In the genomic region with DNA sequence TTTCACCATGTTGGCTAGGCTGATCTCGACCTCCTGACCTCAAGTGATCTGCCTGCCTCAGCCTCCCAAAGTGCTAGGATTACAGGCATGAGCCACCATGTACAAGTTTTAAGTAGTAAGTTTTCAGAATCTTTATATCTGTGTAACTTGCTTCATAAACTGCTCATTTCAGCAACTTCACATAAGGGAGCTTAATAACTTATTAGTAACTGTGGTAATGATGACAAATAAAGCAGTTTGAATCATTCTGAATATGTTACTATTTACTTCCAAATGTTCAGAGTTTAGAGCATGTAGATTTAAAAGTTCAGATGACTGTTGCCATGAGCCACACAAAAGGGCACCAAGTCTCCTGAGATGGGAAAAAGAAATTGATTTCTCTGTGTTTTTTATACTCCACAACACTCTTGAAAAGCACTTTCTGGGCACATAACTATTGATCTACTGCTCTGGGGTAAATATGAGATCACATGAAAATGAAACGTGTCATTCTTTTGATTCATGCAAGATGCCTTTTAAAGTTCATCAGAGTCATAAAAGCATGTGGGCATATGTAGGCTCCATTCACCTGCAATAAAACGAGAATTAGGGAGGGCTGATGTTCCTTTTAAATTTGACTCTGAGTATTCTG, we compare ENCODE assay signal across 22 cellular contexts. TPM values are rescaled to one million over a fixed set of nuclear protein-coding genes. Genes with fewer than 3 reads are reported as not detected.
A peak's percentile ranks its signal among the peaks of the same experiment; 100 is the strongest.
DNase-seq lines count a peak whose midpoint lies in the region; ATAC-seq, FAIRE-seq and TF ChIP-seq lines count a peak whose summit lies in the region.
"Had no signal": no experiment of that assay in that cellular context is flagged by ENCODE, and none has a peak within 500 bp of the region (broad histone marks: within the 10 kb centered on the region; RNA-seq: fewer than 3 reads in every experiment).

No MANE protein-coding gene starts in this region.

- no peak for DNase-seq in activated CD4-positive, CD25-positive, alpha-beta regulatory T cell (lab: John Stamatoyannopoulos, UW)
- DNase-seq in activated naive CD8-positive, alpha-beta T cell treated with anti-CD3 and anti-CD28 coated beads, Interleukin-2, amount 50 U/mL, for 24 hours, result no peak
- DNase-seq in activated naive CD8-positive, alpha-beta T cell treated with anti-CD3 and anti-CD28 coated beads for 36 hours, result no peak
- DNase-seq in nucleus accumbens (lab: John Stamatoyannopoulos, UW) (no peak), kidney (no peak)
- DNase-seq: 8988T; COR-L47; DMS 273 treated with DMSO at 0.1 percent for 48 hours; DND-41; NCI-H1092 treated with DMSO at 0.1 percent for 48 hours; NCI-H146; NCI-H2029 treated with DMSO at 0.1 percent for 48 hours; NCI-H748 treated with DMSO at 0.1 percent for 48 hours; NK-92 treated with Interleukin-12 subunit alpha and Interleukin-12 subunit beta, amount 100 ng/mL, for 24 hours; Right ventricle myocardium superior had no signal

- no peak overlapping the region for H3K27ac ChIP-seq in kidney (ENCODE audit: low read depth in 2 of 2, low read length in 2 of 2)

- no peak overlapping the region for H3K4me3 Mint-ChIP-seq in activated naive CD8-positive, alpha-beta T cell treated with anti-CD3 and anti-CD28 coated beads, Interleukin-2, amount 50 U/mL, for 24 hours
- H3K4me3 Mint-ChIP-seq in activated naive CD8-positive, alpha-beta T cell treated with anti-CD3 and anti-CD28 coated beads for 36 hours, result no peak overlapping the region
- no peak overlapping the region for H3K4me3 Mint-ChIP-seq in activated T-helper 17 cell treated with anti-CD3 and anti-CD28 coated beads, Interleukin-2, amount 50 U/mL, for 72 hours
- H3K4me3 Mint-ChIP-seq: B cell, GM23338 had no signal

- no peak for TF ChIP-seq CTCF in kidney (IDR thresholded peaks at IDR 0.05; ENCODE audit: borderline replicate concordance, extremely low read depth, insufficient read depth)

- TF ChIP-seq POLR2A in GM18505 (IDR thresholded peaks at IDR 0.05; ENCODE audit: borderline replicate concordance, extremely low read depth, insufficient read depth, insufficient read length), result no peak

- peak; percentile 48 to 78 for ATAC-seq in activated CD4-positive, CD25-positive, alpha-beta regulatory T cell treated with anti-CD3 and anti-CD28 coated beads, Interleukin-2, amount 50 U/mL, for 24 hours
- ATAC-seq in activated naive CD8-positive, alpha-beta T cell treated with anti-CD3 and anti-CD28 coated beads, Interleukin-2, amount 50 U/mL, for 24 hours, result peak; percentile 57
- peak; percentile 74 for ATAC-seq in activated T-helper 17 cell treated with anti-CD3 and anti-CD28 coated beads, Interleukin-2, amount 50 U/mL, for 72 hours (replicated peaks)
- no peak for ATAC-seq in GM18505 (IDR thresholded peaks at IDR 0.05; ENCODE audit: unreplicated experiment)
- ATAC-seq: GM23338, HCT116 had no signal

- H3K9ac ChIP-seq in kidney (ENCODE audit: low read length in 2 of 2), result no peak overlapping the region

- H3K4me1 ChIP-seq in kidney (ENCODE audit: control insufficient read depth in 1 of 2, insufficient read depth in 1 of 2, low read depth in 1 of 2, low read length in 2 of 2), result no peaks in the 10 kb centered on the region

- H3K9me3 ChIP-seq in kidney (ENCODE audit: control insufficient read depth in 1 of 2, low read length in 2 of 2), result no peaks in the 10 kb centered on the region

- no peaks in the 10 kb centered on the region for H3K27me3 Mint-ChIP-seq in activated naive CD8-positive, alpha-beta T cell treated with anti-CD3 and anti-CD28 coated beads, Interleukin-2, amount 50 U/mL, for 24 hours
- H3K27me3 Mint-ChIP-seq in activated naive CD8-positive, alpha-beta T cell treated with anti-CD3 and anti-CD28 coated beads for 36 hours, result no peaks in the 10 kb centered on the region
- H3K27me3 Mint-ChIP-seq in activated T-helper 17 cell treated with anti-CD3 and anti-CD28 coated beads, Interleukin-2, amount 50 U/mL, for 72 hours, result no peaks in the 10 kb centered on the region
- H3K27me3 Mint-ChIP-seq: B cell had no signal

- peaks cover 5% of the 10 kb centered on the region for H3K4me1 Mint-ChIP-seq in activated naive CD8-positive, alpha-beta T cell treated with anti-CD3 and anti-CD28 coated beads, Interleukin-2, amount 50 U/mL, for 24 hours
- peaks cover 7% of the 10 kb centered on the region for H3K4me1 Mint-ChIP-seq in activated naive CD8-positive, alpha-beta T cell treated with anti-CD3 and anti-CD28 coated beads for 36 hours
- peaks cover 4% of the 10 kb centered on the region for H3K4me1 Mint-ChIP-seq in activated T-helper 17 cell treated with anti-CD3 and anti-CD28 coated beads, Interleukin-2, amount 50 U/mL, for 72 hours
- H3K4me1 Mint-ChIP-seq: B cell had no signal

- no peak overlapping the region for H3K4me3 ChIP-seq in kidney (ENCODE audit: low read length in 2 of 2)
- H3K4me3 ChIP-seq: GM23338 had no signal

- H3K36me3 Mint-ChIP-seq in activated naive CD8-positive, alpha-beta T cell treated with anti-CD3 and anti-CD28 coated beads, Interleukin-2, amount 50 U/mL, for 24 hours (ENCODE audit: low read depth), result no peaks in the 10 kb centered on the region
- peaks cover 6% of the 10 kb centered on the region for H3K36me3 Mint-ChIP-seq in activated naive CD8-positive, alpha-beta T cell treated with anti-CD3 and anti-CD28 coated beads for 36 hours
- no peaks in the 10 kb centered on the region for H3K36me3 Mint-ChIP-seq in activated T-helper 17 cell treated with anti-CD3 and anti-CD28 coated beads, Interleukin-2, amount 50 U/mL, for 72 hours (ENCODE audit: low read depth)

- no peak for FAIRE-seq in kidney (lab: Jason Lieb, UNC)

- H3K9me3 Mint-ChIP-seq in activated naive CD8-positive, alpha-beta T cell treated with anti-CD3 and anti-CD28 coated beads, Interleukin-2, amount 50 U/mL, for 24 hours, result no peaks in the 10 kb centered on the region
- H3K9me3 Mint-ChIP-seq in activated naive CD8-positive, alpha-beta T cell treated with anti-CD3 and anti-CD28 coated beads for 36 hours, result no peaks in the 10 kb centered on the region
- H3K9me3 Mint-ChIP-seq in activated T-helper 17 cell treated with anti-CD3 and anti-CD28 coated beads, Interleukin-2, amount 50 U/mL, for 72 hours, result no peaks in the 10 kb centered on the region
- H3K9me3 Mint-ChIP-seq: GM23338 had no signal

- H3K36me3 ChIP-seq in kidney (ENCODE audit: control insufficient read depth in 1 of 2, insufficient read depth in 2 of 2, low read length in 2 of 2), result no peaks in the 10 kb centered on the region

- intact Hi-C loops in kidney (cut with DNase I), result no loop called here

- no peak overlapping the region for H3K27ac Mint-ChIP-seq in activated naive CD8-positive, alpha-beta T cell treated with anti-CD3 and anti-CD28 coated beads, Interleukin-2, amount 50 U/mL, for 24 hours
- no peak overlapping the region for H3K27ac Mint-ChIP-seq in activated naive CD8-positive, alpha-beta T cell treated with anti-CD3 and anti-CD28 coated beads for 36 hours
- H3K27ac Mint-ChIP-seq in activated T-helper 17 cell treated with anti-CD3 and anti-CD28 coated beads, Interleukin-2, amount 50 U/mL, for 72 hours, result no peak overlapping the region
- H3K27ac Mint-ChIP-seq: B cell, GM23338 had no signal

RNA-seq across cellular contexts. Expression of gene CA5B, which starts 14.1 kb away (rescaled TPM):
- 1 to 10 TPM; 5.4 to 5.9 TPM for total RNA-seq in activated naive CD8-positive, alpha-beta T cell treated with anti-CD3 and anti-CD28 coated beads for 36 hours
- 10 to 100 TPM; 14.5 to 45.9 TPM for total RNA-seq in activated T-helper 17 cell treated with anti-CD3 and anti-CD28 coated beads, Interleukin-2, amount 50 U/mL, for 72 hours
- total RNA-seq in kidney, result 18.2 TPM
- polyA plus RNA-seq in kidney (ENCODE audit: insufficient read depth, low read depth, low replicate concordance), result 1.9 TPM

RNA-seq across cellular contexts. Expression of gene CLTRN, which starts 59.4 kb away (rescaled TPM):
- total RNA-seq in activated naive CD8-positive, alpha-beta T cell treated with anti-CD3 and anti-CD28 coated beads for 36 hours, result under 1 TPM; 0.52 to 0.80 TPM
- under 1 TPM in 1 of 2 donors, not detected in 1; 0.85 TPM for total RNA-seq in activated T-helper 17 cell treated with anti-CD3 and anti-CD28 coated beads, Interleukin-2, amount 50 U/mL, for 72 hours
- total RNA-seq in kidney, result 30.7 TPM
- 129 TPM for polyA plus RNA-seq in kidney (ENCODE audit: insufficient read depth, low read depth, low replicate concordance)
- total RNA-seq: G401 had no signal

Comparison
In these comparisons a context has a peak if more than half of its experiments do, and no peak if none do; other contexts are left out.
1. RNA of gene CLTRN, which starts 59.4 kb away (total RNA-seq): 30.7 TPM in kidney (single experiment); 0.85 TPM in activated T-helper 17 cell treated with anti-CD3 and anti-CD28 coated beads, Interleukin-2, amount 50 U/mL, for 72 hours and 0.52 to 0.80 TPM in activated naive CD8-positive, alpha-beta T cell treated with anti-CD3 and anti-CD28 coated beads for 36 hours; every median in the first group is over 10 times any median in the second.